Comparison of ENCODE assay signal across 8 cellular contexts in genomic region chr22:26360169-26360885, GRCh38.
DNase-seq lines count a peak whose midpoint lies in the region; ATAC-seq and TF ChIP-seq lines count a peak whose summit lies in the region.

No MANE protein-coding gene starts in this region.

- TF ChIP-seq EP300 in Ishikawa (IDR thresholded peaks at IDR 0.05; ENCODE audit: borderline replicate concordance): no peak

- no TSS peak for BruUV-seq in Calu3 (replicated peaks; lab: Mats Ljungman, UMichigan)

- H3K36me3 ChIP-seq in Peyer's patch: no peaks in the 10 kb centered on the region

- H3K9me3 ChIP-seq in Peyer's patch: no peaks in the 10 kb centered on the region

- no peak overlapping the region for H3K4me3 ChIP-seq in Peyer's patch
- H3K4me3 ChIP-seq in fibroblast of pulmonary artery (replicated peaks; ENCODE audit: low read depth, low read length): no peak overlapping the region

- DNase-seq in Calu3: peak; percentile 68
- peak; percentile 54 to 90 (median 69) for DNase-seq in Peyer's patch
- DNase-seq in activated T-helper 1 cell treated with Interleukin-2 at 50 U/mL for 16 hours (ENCODE audit: low read depth): peak; percentile 31
- DNase-seq in fibroblast of pulmonary artery (ENCODE audit: low read depth): peak; percentile 84
- DNase-seq in 8988T: no peak

- H3K4me1 ChIP-seq in Peyer's patch: peaks cover 0 to 7% (median 1%) of the 10 kb centered on the region in 4 donors

- intact Hi-C loops in Calu3 (cut with micrococcal nuclease; ENCODE audit: unreplicated experiment): loop anchor here (10.0 kb wide), 1 partner anchor 104 kb away; no protein-coding TSS in a partner anchor

- TF ChIP-seq CTCF in Calu3 (IDR thresholded peaks at IDR 0.05; ENCODE audit: unreplicated experiment) (peak; percentile 79), Peyer's patch (IDR thresholded peaks at IDR 0.05) (peak; percentile 70 to 94 (median 72)), fibroblast of pulmonary artery (IDR thresholded peaks at IDR 0.05; ENCODE audit: low read length, missing control alignments) (peak; percentile 88), nephron (IDR thresholded peaks at IDR 0.05; ENCODE audit: unreplicated experiment in 3 of 3) (peak; percentile 83 to 89 (median 85))

- CTCF ChIA-PET in Calu3 (lab: Charles Lee): interaction anchor here (0.6 to 1.6 kb wide), 3 partner anchors 23 to 137 kb away, joined by 3 to 4 read pairs (median 4); no protein-coding TSS in a partner anchor

- H3K27me3 ChIP-seq in Peyer's patch: no peaks in the 10 kb centered on the region

- no peak for TF ChIP-seq POLR2A in Peyer's patch (IDR thresholded peaks at IDR 0.05)

- H3K4me1 Mint-ChIP-seq in Calu3 (ENCODE audit: low read depth, unreplicated experiment) (peaks cover 6% of the 10 kb centered on the region), nephron (no peaks in the 10 kb centered on the region)
- peaks cover 8% of the 10 kb centered on the region for H3K4me1 Mint-ChIP-seq in stimulated activated memory B cell treated with anti-CD40 and anti-IgM and Interleukin-4, amounts not matched to agents 10 μg/mL and 1 μg/mL and 100 μg/mL, for 72 hours

- no peak overlapping the region for H3K27ac Mint-ChIP-seq in Calu3 (ENCODE audit: unreplicated experiment)
- H3K27ac Mint-ChIP-seq in nephron: no peak overlapping the region
- H3K27ac Mint-ChIP-seq in stimulated activated memory B cell treated with anti-CD40 and anti-IgM and Interleukin-4, amounts not matched to agents 10 μg/mL and 1 μg/mL and 100 μg/mL, for 72 hours: no peak overlapping the region

- peak; percentile 84 for ATAC-seq in stimulated activated memory B cell treated with anti-CD40 and anti-IgM and Interleukin-4, amounts not matched to agents 10 μg/mL and 1 μg/mL and 100 μg/mL, for 72 hours

- H3K4me3 Mint-ChIP-seq in Calu3 (ENCODE audit: low read depth, unreplicated experiment): no peak overlapping the region
- peak overlapping the region in 2 of 3 experiments; percentile 3 to 21 for H3K4me3 Mint-ChIP-seq in nephron
- H3K4me3 Mint-ChIP-seq in stimulated activated memory B cell treated with anti-CD40 and anti-IgM and Interleukin-4, amounts not matched to agents 10 μg/mL and 1 μg/mL and 100 μg/mL, for 72 hours: peak overlapping the region; percentile 7

- no peaks in the 10 kb centered on the region for H3K9me3 Mint-ChIP-seq in Calu3 (ENCODE audit: low read depth, unreplicated experiment)
- H3K9me3 Mint-ChIP-seq in nephron: no peaks in the 10 kb centered on the region
- H3K9me3 Mint-ChIP-seq in stimulated activated memory B cell treated with anti-CD40 and anti-IgM and Interleukin-4, amounts not matched to agents 10 μg/mL and 1 μg/mL and 100 μg/mL, for 72 hours: no peaks in the 10 kb centered on the region

- H3K27ac ChIP-seq in Peyer's patch: no peak overlapping the region

- H3K36me3 Mint-ChIP-seq in Calu3 (ENCODE audit: insufficient read depth, unreplicated experiment) (no peaks in the 10 kb centered on the region), nephron (ENCODE audit: low read depth) (no peaks in the 10 kb centered on the region)
- no peaks in the 10 kb centered on the region for H3K36me3 Mint-ChIP-seq in stimulated activated memory B cell treated with anti-CD40 and anti-IgM and Interleukin-4, amounts not matched to agents 10 μg/mL and 1 μg/mL and 100 μg/mL, for 72 hours

- H3K27me3 Mint-ChIP-seq in Calu3 (ENCODE audit: unreplicated experiment) (peaks cover 39% of the 10 kb centered on the region), nephron (ENCODE audit: low read depth) (peaks cover 17% of the 10 kb centered on the region)
- peaks cover 12% of the 10 kb centered on the region for H3K27me3 Mint-ChIP-seq in stimulated activated memory B cell treated with anti-CD40 and anti-IgM and Interleukin-4, amounts not matched to agents 10 μg/mL and 1 μg/mL and 100 μg/mL, for 72 hours

- peak; percentile 65 for TF ChIP-seq RAD21 in Ishikawa (IDR thresholded peaks at IDR 0.05; ENCODE audit: low read depth)

TF ChIP-seq in Ishikawa, 13 proteins besides CTCF, POLR2A, EP300 and RAD21:
- no peak for TF ChIP-seq REST (IDR thresholded peaks at IDR 0.05; ENCODE audit: low read depth)
- TF ChIP-seq TCF12 (IDR thresholded peaks at IDR 0.05; ENCODE audit: low read depth): no peak
